In genomic region chr5:160701403-160701802, GRCh38 we compare ENCODE assay signal across 13 cellular contexts.
"Had no signal": no experiment of that assay in that cellular context is flagged by ENCODE, and none has a peak within 500 bp of the region (broad histone marks: within the 10 kb centered on the region; RNA-seq: fewer than 3 reads in every experiment).

No MANE protein-coding gene starts in this region.

- DNase-seq: dorsolateral prefrontal cortex; effector CD8-positive, alpha-beta T cell; foreskin melanocyte; head of caudate nucleus; kidney; left colon; left ventricle myocardium superior; mesenchymal stem cell; midbrain; sigmoid colon; stomach; substantia nigra; transverse colon had no signal

- ATAC-seq: left colon, left ventricle myocardium superior had no signal
